ENCODE assay signal across 11 cellular contexts in genomic region chr20:46220808-46221207, GRCh38.
DNase-seq lines count a peak whose midpoint lies in the region; ATAC-seq and TF ChIP-seq lines count a peak whose summit lies in the region.
"Had no signal": no experiment of that assay in that cellular context is flagged by ENCODE, and none has a peak within 500 bp of the region (broad histone marks: within the 10 kb centered on the region; RNA-seq: fewer than 3 reads in every experiment).

No MANE protein-coding gene starts in this region.

- no peaks in the 10 kb centered on the region for H3K36me3 ChIP-seq in brain microvascular endothelial cell (replicated peaks)

- ATAC-seq in HG03039 (IDR thresholded peaks at IDR 0.05; ENCODE audit: unreplicated experiment), result no peak

- H3K36me3 Mint-ChIP-seq in activated T-helper 2 cell treated with anti-CD3 and anti-CD28 coated beads, Interferon-gamma antibody, Interleukin-2, Interleukin-4, amounts not matched to agents 10 μg/mL and 5 μg/mL and 100 μg/mL, durations not matched to agents 14 hours and 24 hours and 36 hours (ENCODE audit: low read depth), result no peaks in the 10 kb centered on the region
- H3K36me3 Mint-ChIP-seq: CD8-positive, alpha-beta memory T cell had no signal

- H3K27ac Mint-ChIP-seq in activated T-helper 2 cell treated with anti-CD3 and anti-CD28 coated beads, Interferon-gamma antibody, Interleukin-2, Interleukin-4, amounts not matched to agents 10 μg/mL and 5 μg/mL and 100 μg/mL, durations not matched to agents 14 hours and 24 hours and 36 hours, result no peak overlapping the region

- no peak overlapping the region for H3K4me3 Mint-ChIP-seq in activated T-helper 2 cell treated with anti-CD3 and anti-CD28 coated beads, Interferon-gamma antibody, Interleukin-2, Interleukin-4, amounts not matched to agents 10 μg/mL and 5 μg/mL and 100 μg/mL, durations not matched to agents 14 hours and 24 hours and 36 hours (ENCODE audit: low read depth)
- H3K4me3 Mint-ChIP-seq: CD8-positive, alpha-beta memory T cell had no signal

- H3K9me3 Mint-ChIP-seq in activated T-helper 2 cell treated with anti-CD3 and anti-CD28 coated beads, Interferon-gamma antibody, Interleukin-2, Interleukin-4, amounts not matched to agents 10 μg/mL and 5 μg/mL and 100 μg/mL, durations not matched to agents 14 hours and 24 hours and 36 hours, result no peaks in the 10 kb centered on the region
- H3K9me3 Mint-ChIP-seq: CD8-positive, alpha-beta memory T cell had no signal

- no peak for TF ChIP-seq CTCF in brain microvascular endothelial cell (IDR thresholded peaks at IDR 0.05; ENCODE audit: low read depth, low read length, missing control alignments)

- peak; percentile 98 for DNase-seq in DMS153 (lab: John Stamatoyannopoulos, UW)
- DNase-seq in NCI-H1930 (lab: John Stamatoyannopoulos, UW), result peak; percentile 50 to 76
- DNase-seq in SK-N-DZ (ENCODE audit: low spot score), result peak; percentile 95
- peak; percentile 24 for DNase-seq in medulla oblongata (ENCODE audit: extremely low spot score)
- no peak for DNase-seq in activated CD4-positive, alpha-beta T cell treated with anti-CD3 and anti-CD28 coated beads, Interleukin-2, amount 50 U/mL, for 48 hours
- DNase-seq in brain microvascular endothelial cell, result no peak
- DNase-seq in activated T-helper 2 cell treated with anti-CD3 and anti-CD28 coated beads, Interferon-gamma antibody, Interleukin-2, Interleukin-4, amounts not matched to agents 10 μg/mL and 5 μg/mL and 100 μg/mL, durations not matched to agents 14 hours and 24 hours and 36 hours (ENCODE audit: low spot score), result no peak
- DNase-seq: CD8-positive, alpha-beta memory T cell; SIG-M5; stimulated activated CD4-positive, alpha-beta T cell treated with anti-CD3 and anti-CD28 coated beads, Interleukin-4, amount 100 ng/mL, for 4 hours had no signal

- H3K27me3 ChIP-seq in brain microvascular endothelial cell (replicated peaks), result peaks cover 11% of the 10 kb centered on the region

- no peak overlapping the region for H3K27ac ChIP-seq in brain microvascular endothelial cell

- H3K27me3 Mint-ChIP-seq in activated T-helper 2 cell treated with anti-CD3 and anti-CD28 coated beads, Interferon-gamma antibody, Interleukin-2, Interleukin-4, amounts not matched to agents 10 μg/mL and 5 μg/mL and 100 μg/mL, durations not matched to agents 14 hours and 24 hours and 36 hours (ENCODE audit: low read depth), result peaks cover 4% of the 10 kb centered on the region

- intact Hi-C loops in activated T-helper 2 cell treated with anti-CD3 and anti-CD28 coated beads, Interferon-gamma antibody, Interleukin-2, Interleukin-4, amounts not matched to agents 10 μg/mL and 5 μg/mL and 100 μg/mL, durations not matched to agents 14 hours and 24 hours and 36 hours (cut with micrococcal nuclease), result no loop called here

- H3K4me1 Mint-ChIP-seq in activated T-helper 2 cell treated with anti-CD3 and anti-CD28 coated beads, Interferon-gamma antibody, Interleukin-2, Interleukin-4, amounts not matched to agents 10 μg/mL and 5 μg/mL and 100 μg/mL, durations not matched to agents 14 hours and 24 hours and 36 hours (ENCODE audit: low read depth), result no peaks in the 10 kb centered on the region
- H3K4me1 Mint-ChIP-seq: CD8-positive, alpha-beta memory T cell had no signal

- no peak overlapping the region for H3K4me3 ChIP-seq in brain microvascular endothelial cell (ENCODE audit: low read depth, low read length)

- in situ Hi-C loops in brain microvascular endothelial cell (cut with HindIII; ENCODE audit: low pct_ligation_motif_present, low sequenced_read_pairs), result no loop called here

Comparison
In these comparisons a context has a peak if more than half of its experiments do, and no peak if none do; other contexts are left out.
1. DNase-seq: peak in DMS153 (single experiment), NCI-H1930 (2 of 2), SK-N-DZ (single experiment) and medulla oblongata (single experiment); none in activated CD4-positive, alpha-beta T cell treated with anti-CD3 and anti-CD28 coated beads, Interleukin-2, amount 50 U/mL, for 48 hours (0 of 2), brain microvascular endothelial cell (single experiment) and activated T-helper 2 cell treated with anti-CD3 and anti-CD28 coated beads, Interferon-gamma antibody, Interleukin-2, Interleukin-4, amounts not matched to agents 10 μg/mL and 5 μg/mL and 100 μg/mL, durations not matched to agents 14 hours and 24 hours and 36 hours (single experiment).